12 cellular contexts compared by ENCODE assay signal in genomic region chr4:26126135-26126718, GRCh38.
DNase-seq lines count a peak whose midpoint lies in the region; ATAC-seq and TF ChIP-seq lines count a peak whose summit lies in the region.
"Had no signal": no experiment of that assay in that cellular context is flagged by ENCODE, and none has a peak within 500 bp of the region (broad histone marks: within the 10 kb centered on the region; RNA-seq: fewer than 3 reads in every experiment).

No MANE protein-coding gene starts in this region.

- H3K4me1 Mint-ChIP-seq in stimulated activated effector memory CD8-positive, alpha-beta T cell treated with anti-CD3 and anti-CD28 coated beads, Interleukin-12 subunit alpha, Interleukin-12 subunit beta, amount 100 ng/mL, for 72 hours, result peaks cover 50% of the 10 kb centered on the region
- no peaks in the 10 kb centered on the region for H3K4me1 Mint-ChIP-seq in mesothelial cell of epicardium

- H3K9me3 Mint-ChIP-seq in stimulated activated effector memory CD8-positive, alpha-beta T cell treated with anti-CD3 and anti-CD28 coated beads, Interleukin-12 subunit alpha, Interleukin-12 subunit beta, amount 100 ng/mL, for 72 hours, result peaks cover 6% of the 10 kb centered on the region
- peaks cover 6% of the 10 kb centered on the region for H3K9me3 Mint-ChIP-seq in mesothelial cell of epicardium

- no peak for TF ChIP-seq CTCF in mesothelial cell of epicardium (IDR thresholded peaks at IDR 0.05; ENCODE audit: unreplicated experiment)

- H3K4me3 Mint-ChIP-seq in stimulated activated effector memory CD8-positive, alpha-beta T cell treated with anti-CD3 and anti-CD28 coated beads, Interleukin-12 subunit alpha, Interleukin-12 subunit beta, amount 100 ng/mL, for 72 hours, result no peak overlapping the region
- no peak overlapping the region for H3K4me3 Mint-ChIP-seq in mesothelial cell of epicardium
- H3K4me3 Mint-ChIP-seq: central memory CD8-positive, alpha-beta T cell had no signal

- peak overlapping the region; percentile 35 for H3K27ac Mint-ChIP-seq in stimulated activated effector memory CD8-positive, alpha-beta T cell treated with anti-CD3 and anti-CD28 coated beads, Interleukin-12 subunit alpha, Interleukin-12 subunit beta, amount 100 ng/mL, for 72 hours
- H3K27ac Mint-ChIP-seq in mesothelial cell of epicardium, result no peak overlapping the region

- peaks cover 4% of the 10 kb centered on the region for H3K36me3 Mint-ChIP-seq in stimulated activated effector memory CD8-positive, alpha-beta T cell treated with anti-CD3 and anti-CD28 coated beads, Interleukin-12 subunit alpha, Interleukin-12 subunit beta, amount 100 ng/mL, for 72 hours
- no peaks in the 10 kb centered on the region for H3K36me3 Mint-ChIP-seq in mesothelial cell of epicardium

- H3K27me3 Mint-ChIP-seq in mesothelial cell of epicardium (ENCODE audit: low read depth), result no peaks in the 10 kb centered on the region

- no peak for DNase-seq in stimulated activated effector memory CD8-positive, alpha-beta T cell treated with anti-CD3 and anti-CD28 coated beads, Interleukin-12 subunit alpha, Interleukin-12 subunit beta, amount 100 ng/mL, for 72 hours (ENCODE audit: low spot score in 2 of 2)
- DNase-seq in activated CD4-positive, CD25-positive, alpha-beta regulatory T cell treated with anti-CD3 and anti-CD28 coated beads, Interleukin-2, amount 50 U/mL, for 72 hours, result no peak
- DNase-seq in mesothelial cell of epicardium (ENCODE audit: low spot score in 2 of 2, unreplicated experiment in 2 of 2), result no peak
- DNase-seq in stimulated activated CD4-positive, alpha-beta T cell treated with anti-CD3 and anti-CD28 coated beads, Interleukin-2, amount 100 ng/mL, for 24 hours, result no peak
- DNase-seq: activated effector memory CD4-positive, alpha-beta T cell treated with Interleukin-2 at 50 U/mL for 16 hours; esophagus squamous epithelium; NCI-H345; RPMI8226 had no signal

- ATAC-seq in GM19025 (IDR thresholded peaks at IDR 0.05; ENCODE audit: low read depth, unreplicated experiment) (peak; percentile 51), HG02678 (IDR thresholded peaks at IDR 0.05; ENCODE audit: unreplicated experiment) (peak; percentile 58), HG03469 (IDR thresholded peaks at IDR 0.05; ENCODE audit: unreplicated experiment) (peak; percentile 55)
- no peak for ATAC-seq in stimulated activated effector memory CD8-positive, alpha-beta T cell treated with anti-CD3 and anti-CD28 coated beads, Interleukin-12 subunit alpha, Interleukin-12 subunit beta, amount 100 ng/mL, for 72 hours
